In genomic region chrX:41468647-41469323, GRCh38 we compare ENCODE assay signal across 14 cellular contexts. TPM values are rescaled to one million over a fixed set of nuclear protein-coding genes. Genes with fewer than 3 reads are reported as not detected.
DNase-seq lines count a peak whose midpoint lies in the region; ATAC-seq and TF ChIP-seq lines count a peak whose summit lies in the region.
"Had no signal": no experiment of that assay in that cellular context is flagged by ENCODE, and none has a peak within 500 bp of the region (broad histone marks: within the 10 kb centered on the region; RNA-seq: fewer than 3 reads in every experiment).

No MANE protein-coding gene starts in this region.

- peak overlapping the region; percentile 23 to 66 (median 36) for H3K27ac ChIP-seq in sigmoid colon

- no peaks in the 10 kb centered on the region for H3K9me3 ChIP-seq in sigmoid colon

- DNase-seq in LoVo (ENCODE audit: low spot score): peak; percentile 26
- peak; percentile 66 for DNase-seq in NCI-H748 (lab: John Stamatoyannopoulos, UW; ENCODE audit: unreplicated experiment)
- DNase-seq in fibroblast of the conjunctiva (ENCODE audit: low read depth): peak; percentile 51
- no peak for DNase-seq in sigmoid colon
- DNase-seq in amniotic stem cell (lab: John Stamatoyannopoulos, UW): no peak
- no peak for DNase-seq in AG20443 (ENCODE audit: low spot score)
- DNase-seq in activated naive CD4-positive, alpha-beta T cell treated with Interleukin-2 at 50 U/mL for 16 hours: no peak
- DNase-seq: activated B cell treated with CpG ODN at 0.5 μM for 24 hours; activated naive CD4-positive, alpha-beta T cell treated with anti-CD3 and anti-CD28 coated beads, Interleukin-2, amount 50 U/mL, for 16 hours; NK-92 treated with Interleukin-12 subunit alpha and Interleukin-12 subunit beta, amount 100 ng/mL, for 24 hours had no signal

- peak in 1 of 4 donors; percentile 19 for TF ChIP-seq EP300 in sigmoid colon (IDR thresholded peaks at IDR 0.05)

- TF ChIP-seq CTCF in sigmoid colon (IDR thresholded peaks at IDR 0.05): no peak

- H3K27me3 ChIP-seq in sigmoid colon: no peaks in the 10 kb centered on the region

- H3K36me3 ChIP-seq in sigmoid colon: no peaks in the 10 kb centered on the region

- intact Hi-C loops in sigmoid colon (cut with DNase I): no loop called here

- TF ChIP-seq POLR2A in sigmoid colon (IDR thresholded peaks at IDR 0.05) (no peak), GM18505 (IDR thresholded peaks at IDR 0.05; ENCODE audit: borderline replicate concordance, extremely low read depth, insufficient read depth, insufficient read length) (no peak)

- ATAC-seq in GM18505 (IDR thresholded peaks at IDR 0.05; ENCODE audit: unreplicated experiment): no peak
- ATAC-seq: stimulated activated memory B cell treated with anti-CD40 and anti-IgM and Interleukin-4, amounts not matched to agents 10 μg/mL and 1 μg/mL and 100 μg/mL, for 72 hours had no signal

- H3K4me3 ChIP-seq in sigmoid colon: no peak overlapping the region
- H3K4me3 ChIP-seq: smooth muscle cell had no signal

- peaks cover 0 to 6% (median 3%) of the 10 kb centered on the region in 4 donors for H3K4me1 ChIP-seq in sigmoid colon

- WGBS in sigmoid colon, 2 donors: 35 to 77% methylated on average over 3 of the region's 3 CpGs

RNA-seq across cellular contexts. Expression of gene NYX, which starts 21.6 kb away (rescaled TPM):
- not detected for total RNA-seq in sigmoid colon
- under 1 TPM in 1 of 3 donors, not detected in 2; 0.03 TPM for polyA plus RNA-seq in sigmoid colon
- total RNA-seq: activated B cell treated with CpG ODN at 0.5 μM for 24 hours, liver, smooth muscle cell had no signal
- polyA plus RNA-seq: liver, smooth muscle cell had no signal

Comparison
In these comparisons a context has a peak if more than half of its experiments do, and no peak if none do; other contexts are left out.
1. DNase-seq: peak in LoVo (single experiment), NCI-H748 (single experiment) and fibroblast of the conjunctiva (single experiment); none in sigmoid colon (single experiment), amniotic stem cell (single experiment), AG20443 (single experiment) and activated naive CD4-positive, alpha-beta T cell treated with Interleukin-2 at 50 U/mL for 16 hours (single experiment).